Comparison of ENCODE assay signal across 13 cellular contexts in genomic region chr16:72256398-72257048, GRCh38.
DNase-seq lines count a peak whose midpoint lies in the region; ATAC-seq and TF ChIP-seq lines count a peak whose summit lies in the region.
"Had no signal": no experiment of that assay in that cellular context is flagged by ENCODE, and none has a peak within 500 bp of the region (broad histone marks: within the 10 kb centered on the region; RNA-seq: fewer than 3 reads in every experiment).

No MANE protein-coding gene starts in this region.

- no peaks in the 10 kb centered on the region for H3K4me1 ChIP-seq in sigmoid colon

- no peaks in the 10 kb centered on the region for H3K9me3 Mint-ChIP-seq in WTC11

- 89 to 92% methylated on average over 2 of the region's 2 CpGs for WGBS in sigmoid colon, 2 donors

- no peak for TF ChIP-seq POLR2A in sigmoid colon (IDR thresholded peaks at IDR 0.05)

- no peak for TF ChIP-seq EP300 in sigmoid colon (IDR thresholded peaks at IDR 0.05)

- H3K27me3 ChIP-seq in sigmoid colon, result no peaks in the 10 kb centered on the region

- ATAC-seq in WTC11, result no peak
- ATAC-seq in GM19351 (IDR thresholded peaks at IDR 0.05; ENCODE audit: unreplicated experiment), result no peak
- ATAC-seq in GM18858 (IDR thresholded peaks at IDR 0.05; ENCODE audit: unreplicated experiment), result no peak

- peaks cover 17% of the 10 kb centered on the region for H3K4me1 Mint-ChIP-seq in WTC11

- POLR2A ChIA-PET in WTC11 (lab: Charles Lee), result interaction anchor here (0.9 kb wide), 1 partner anchor 211 kb away, joined by 4 read pairs; no protein-coding TSS in a partner anchor

- no peaks in the 10 kb centered on the region for H3K36me3 Mint-ChIP-seq in WTC11

- H3K4me3 Mint-ChIP-seq in WTC11, result no peak overlapping the region

- no peak overlapping the region for H3K27ac ChIP-seq in sigmoid colon
- H3K27ac ChIP-seq: WERI-Rb-1 had no signal

- CTCF ChIA-PET in WTC11 (lab: Charles Lee), result interaction anchor here (0.8 to 1.1 kb wide), 3 partner anchors 28 to 210 kb away, joined by 3 read pairs; no protein-coding TSS in a partner anchor

- H3K27ac Mint-ChIP-seq in WTC11, result peak overlapping the region; percentile 67

- no peaks in the 10 kb centered on the region for H3K9me3 ChIP-seq in sigmoid colon

- H3K4me3 ChIP-seq in foreskin fibroblast (ENCODE audit: low read depth in 1 of 2, low read length in 2 of 2) (no peak overlapping the region), sigmoid colon (no peak overlapping the region)

- H3K27me3 Mint-ChIP-seq in WTC11 (ENCODE audit: low read depth), result no peaks in the 10 kb centered on the region

- DNase-seq in GM03348 (ENCODE audit: low spot score), result peak; percentile 83
- no peak for DNase-seq in WTC11 (ENCODE audit: low spot score)
- peak; percentile 88 to 93 for DNase-seq in foreskin fibroblast
- DNase-seq in sigmoid colon, result peak; percentile 66
- no peak for DNase-seq in germinal center (ENCODE audit: low spot score)
- DNase-seq in ureter (ENCODE audit: low spot score), result no peak
- DNase-seq: COR-L47; effector CD8-positive, alpha-beta T cell; NCI-H1417; NCI-H774; WERI-Rb-1 had no signal

- no peaks in the 10 kb centered on the region for H3K36me3 ChIP-seq in sigmoid colon
- H3K36me3 ChIP-seq: WERI-Rb-1 had no signal

- intact Hi-C loops in sigmoid colon (cut with DNase I), result no loop called here

- no peak for TF ChIP-seq CTCF in WTC11 (IDR thresholded peaks at IDR 0.05)
- TF ChIP-seq CTCF in foreskin fibroblast (IDR thresholded peaks at IDR 0.05; ENCODE audit: low read depth, low read length), result no peak
- TF ChIP-seq CTCF in sigmoid colon (IDR thresholded peaks at IDR 0.05), result no peak

TF ChIP-seq in WTC11, 78 proteins besides CTCF, POLR2A, EP300 and RAD21:
- TF ChIP-seq SP1 (CRISPR knock-in tag; conservative IDR thresholded peaks at IDR 0.05), result no peak
- no peak for TF ChIP-seq JAZF1 (CRISPR knock-in tag; IDR thresholded peaks at IDR 0.05)
- TF ChIP-seq ZNF423 (CRISPR knock-in tag; IDR thresholded peaks at IDR 0.05), result no peak
- TF ChIP-seq ZNF416 (CRISPR knock-in tag; IDR thresholded peaks at IDR 0.05), result no peak
- no peak for TF ChIP-seq ELF4 (CRISPR knock-in tag; IDR thresholded peaks at IDR 0.05; ENCODE audit: low read depth)
- TF ChIP-seq ZNF219 (CRISPR knock-in tag; IDR thresholded peaks at IDR 0.05; ENCODE audit: borderline replicate concordance), result no peak
- no peak for TF ChIP-seq PREB (CRISPR knock-in tag; IDR thresholded peaks at IDR 0.05; ENCODE audit: borderline replicate concordance)
- no peak for TF ChIP-seq NR2C2 (CRISPR knock-in tag; IDR thresholded peaks at IDR 0.05)
- TF ChIP-seq CREM (CRISPR knock-in tag; IDR thresholded peaks at IDR 0.05), result no peak
- no peak for TF ChIP-seq PRRX2 (CRISPR knock-in tag; IDR thresholded peaks at IDR 0.05)
- no peak for TF ChIP-seq HMGXB4 (CRISPR knock-in tag; IDR thresholded peaks at IDR 0.05)
- TF ChIP-seq AFF4 (CRISPR knock-in tag; IDR thresholded peaks at IDR 0.05; ENCODE audit: borderline replicate concordance), result no peak
- TF ChIP-seq SOX15 (CRISPR knock-in tag; IDR thresholded peaks at IDR 0.05), result no peak
- TF ChIP-seq RORB (CRISPR knock-in tag; IDR thresholded peaks at IDR 0.05), result no peak
- no peak for TF ChIP-seq CDX4 (CRISPR knock-in tag; IDR thresholded peaks at IDR 0.05; ENCODE audit: borderline replicate concordance)
- no peak for TF ChIP-seq FOXK1 (CRISPR knock-in tag; IDR thresholded peaks at IDR 0.05)
- TF ChIP-seq STAT6 (CRISPR knock-in tag; conservative IDR thresholded peaks at IDR 0.05; ENCODE audit: low read depth), result no peak
- no peak for TF ChIP-seq GRHL2 (CRISPR knock-in tag; IDR thresholded peaks at IDR 0.05; ENCODE audit: insufficient replicate concordance, severe bottlenecking)

Comparison
In these comparisons a context has a peak if more than half of its experiments do, and no peak if none do; other contexts are left out.
1. DNase-seq: peak in GM03348 (single experiment), foreskin fibroblast (2 of 2) and sigmoid colon (single experiment); none in WTC11 (single experiment), germinal center (single experiment) and ureter (single experiment).